ENCODE assay signal across 8 cellular contexts in the genomic region with DNA sequence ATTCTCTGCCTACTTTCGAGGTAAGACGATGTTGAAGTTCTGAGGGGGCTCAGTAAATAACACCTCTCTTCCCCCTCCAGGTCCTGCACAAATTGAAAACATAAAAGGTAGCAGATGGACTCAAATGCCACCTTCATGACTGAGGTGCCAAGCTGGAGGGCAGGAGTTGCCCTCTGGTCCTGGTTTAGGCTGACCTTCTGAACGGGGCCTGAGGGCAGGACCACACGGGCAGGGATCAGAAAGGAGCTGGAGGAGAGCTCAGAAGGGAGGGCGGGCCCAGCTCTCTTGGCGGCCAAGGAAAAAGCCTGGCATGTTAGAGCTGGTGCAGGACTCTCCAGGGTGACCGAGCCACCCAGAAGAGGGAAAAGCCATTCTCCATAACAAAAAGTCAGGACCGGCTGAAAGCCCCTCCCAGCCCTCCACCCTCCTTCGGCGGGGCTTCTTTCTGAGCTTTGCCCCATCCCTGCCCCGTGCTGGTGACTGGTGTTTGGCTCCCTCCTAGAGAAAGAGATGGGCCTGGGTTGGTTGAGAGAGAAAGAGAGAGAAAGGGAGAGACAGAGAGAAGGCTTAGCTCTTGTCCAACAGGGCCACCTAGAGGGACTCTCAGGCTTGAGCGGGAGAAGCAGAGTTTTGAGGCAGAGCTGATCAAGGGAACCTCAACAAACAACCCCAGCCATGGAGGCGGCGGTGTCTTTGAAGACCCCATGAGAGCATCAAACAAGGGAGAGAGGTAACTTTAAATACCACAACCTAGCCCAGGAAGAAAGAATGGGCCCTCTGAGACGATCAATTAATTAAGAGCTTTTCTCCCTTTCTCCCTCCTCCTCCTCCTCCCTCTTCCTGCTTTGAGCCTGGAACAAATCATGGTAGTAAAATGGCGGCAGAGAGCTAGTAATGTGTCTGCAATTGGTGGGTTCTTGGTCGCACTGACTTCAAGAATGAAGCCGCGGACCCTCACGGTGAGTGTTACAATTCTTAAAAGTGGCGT. TPM values are rescaled to one million over a fixed set of nuclear protein-coding genes. Genes with fewer than 3 reads are reported as not detected.
DNase-seq lines count a peak whose midpoint lies in the region; ATAC-seq, FAIRE-seq and TF ChIP-seq lines count a peak whose summit lies in the region.

No MANE protein-coding gene starts in this region.

- TF ChIP-seq CTCF in D721Med (IDR thresholded peaks at IDR 0.05; ENCODE audit: insufficient read depth, missing control alignments) (peak; percentile 73), OCI-LY7 (conservative IDR thresholded peaks at IDR 0.05; ENCODE audit: low read length) (peak; percentile 74), brain (conservative IDR thresholded peaks at IDR 0.05) (peak; percentile 18 to 47), uterus (IDR thresholded peaks at IDR 0.05) (no peak)

- H3K4me1 ChIP-seq in GM23248 (ENCODE audit: insufficient read depth) (no peaks in the 10 kb centered on the region), OCI-LY7 (ENCODE audit: insufficient read depth, low read length, poor library complexity, severe bottlenecking) (no peaks in the 10 kb centered on the region), aorta (ENCODE audit: control insufficient read depth in 1 of 2, insufficient read depth in 2 of 2, low read length in 2 of 2) (no peaks in the 10 kb centered on the region), uterus (no peaks in the 10 kb centered on the region)

- ATAC-seq in left lobe of liver (peak; percentile 87), aorta (ENCODE audit: low FRiP score) (no peak), GM19397 (IDR thresholded peaks at IDR 0.05; ENCODE audit: unreplicated experiment) (no peak)

- no peak overlapping the region for H3K9ac ChIP-seq in GM23248

- no peaks in the 10 kb centered on the region for H3K36me3 Mint-ChIP-seq in brain

- H3K9me2 ChIP-seq in GM23248 (ENCODE audit: insufficient read depth) = no peaks in the 10 kb centered on the region
- H3K9me2 ChIP-seq in OCI-LY7 (ENCODE audit: insufficient read depth, low read length) = no peaks in the 10 kb centered on the region

- no peaks in the 10 kb centered on the region for H3K36me3 ChIP-seq in GM23248 (ENCODE audit: low read depth)
- H3K36me3 ChIP-seq in OCI-LY7 (ENCODE audit: insufficient read depth, low read length) = no peaks in the 10 kb centered on the region
- H3K36me3 ChIP-seq in aorta (ENCODE audit: control insufficient read depth in 1 of 2, insufficient read depth in 2 of 2, low read length in 1 of 2) = no peaks in the 10 kb centered on the region
- no peaks in the 10 kb centered on the region for H3K36me3 ChIP-seq in uterus

- WGBS in GM23248 (ENCODE audit: low coverage in 1 of 2, low lambda C conversion rate in 2 of 2, missing lambda C conversion rate in 2 of 2), 2 experiments = 57 to 61% methylated on average over 21 of the region's 21 CpGs
- WGBS in aorta, 2 donors = 70 to 74% methylated on average over 21 of the region's 21 CpGs

- in situ Hi-C loops in GM23248 (cut with MboI) = no loop called here

- H3K27ac ChIP-seq in GM23248 (no peak overlapping the region), OCI-LY7 (ENCODE audit: low read depth, low read length, poor library complexity, severe bottlenecking) (no peak overlapping the region), aorta (ENCODE audit: low read depth in 1 of 2, low read length in 2 of 2) (no peak overlapping the region), uterus (no peak overlapping the region)

- DNase-seq in D721Med (ENCODE audit: insufficient read length, low spot score) (peak; percentile 22), GM23248 (peak; percentile 64), OCI-LY7 (ENCODE audit: low spot score) (peak; percentile 57), left lobe of liver (ENCODE audit: low spot score) (no peak), aorta (no peak), uterus (no peak)

- H3K79me2 ChIP-seq in GM23248 (ENCODE audit: insufficient read depth) (no peaks in the 10 kb centered on the region), OCI-LY7 (ENCODE audit: insufficient read depth, low read depth, low read length) (no peaks in the 10 kb centered on the region)

- CTCF ChIA-PET in OCI-LY7 (lab: Charles Lee; ENCODE audit: unreplicated experiment) = interaction anchor here (2.0 kb wide), 1 partner anchor 84 kb away, joined by 8 read pairs; no protein-coding TSS in a partner anchor

- no peaks in the 10 kb centered on the region for H3F3A ChIP-seq in GM23248 (ENCODE audit: insufficient read depth)

- no peak for TF ChIP-seq POLR2A in uterus (IDR thresholded peaks at IDR 0.05)

- intact Hi-C loops in OCI-LY7 (cut with micrococcal nuclease; ENCODE audit: unreplicated experiment) = loop anchor here (1.0 kb wide), 1 partner anchor 85 kb away; no protein-coding TSS in a partner anchor
- intact Hi-C loops in aorta (cut with DNase I) = no loop called here
- intact Hi-C loops in uterus (cut with DNase I; ENCODE audit: low total_unique reads) = no loop called here

- no peak overlapping the region for H3K4me2 ChIP-seq in GM23248 (ENCODE audit: unreplicated experiment)
- no peak overlapping the region for H3K4me2 ChIP-seq in OCI-LY7 (ENCODE audit: low read length)

- H3K27me3 Mint-ChIP-seq in brain = peaks cover 9% of the 10 kb centered on the region

- no peak overlapping the region for H3K4me3 Mint-ChIP-seq in brain

- H2AFZ ChIP-seq in GM23248 = peak overlapping the region; percentile 39; the same call in 1 of the 2 replicates
- no peak overlapping the region for H2AFZ ChIP-seq in OCI-LY7 (ENCODE audit: low read length)

- H3K27ac Mint-ChIP-seq in brain = no peak overlapping the region

- H3K4me3 ChIP-seq in GM23248 = no peak overlapping the region
- H3K4me3 ChIP-seq in OCI-LY7 (ENCODE audit: low read depth, low read length, poor library complexity, severe bottlenecking) = no peak overlapping the region
- no peak overlapping the region for H3K4me3 ChIP-seq in aorta (ENCODE audit: low read length in 2 of 2)
- H3K4me3 ChIP-seq in uterus = no peak overlapping the region

- H3K9me3 ChIP-seq in GM23248 (ENCODE audit: low read depth) (no peaks in the 10 kb centered on the region), OCI-LY7 (ENCODE audit: low read length) (no peaks in the 10 kb centered on the region), aorta (ENCODE audit: control insufficient read depth, low read length) (no peaks in the 10 kb centered on the region), uterus (no peaks in the 10 kb centered on the region)

- POLR2A ChIA-PET in OCI-LY7 (lab: Charles Lee) = interaction anchor here (0.6 to 1.1 kb wide), 5 partner anchors 13 to 251 kb away, joined by 3 to 4 read pairs (median 3); no protein-coding TSS in a partner anchor

- peaks cover 0 to 2% (median 0%) of the 10 kb centered on the region in 5 experiments for H3K9me3 Mint-ChIP-seq in brain

- no peak for FAIRE-seq in D721Med (lab: Jason Lieb, UNC)

- H3K4me1 Mint-ChIP-seq in brain = no peaks in the 10 kb centered on the region

- no TSS peak for BruUV-seq in OCI-LY7 (replicated peaks; lab: Mats Ljungman, UMichigan)

- H3K27me3 ChIP-seq in GM23248 (replicated peaks; ENCODE audit: insufficient read depth) (peaks cover 4% of the 10 kb centered on the region; the same call in 1 of the 2 replicates), aorta (ENCODE audit: control insufficient read depth in 1 of 2, insufficient read depth in 2 of 2, low read length in 1 of 2) (no peaks in the 10 kb centered on the region), uterus (no peaks in the 10 kb centered on the region)

- no peaks in the 10 kb centered on the region for H4K20me1 ChIP-seq in GM23248 (ENCODE audit: insufficient read depth)
- no peaks in the 10 kb centered on the region for H4K20me1 ChIP-seq in OCI-LY7 (ENCODE audit: insufficient read depth, low read length)

RNA-seq across cellular contexts. Expression of a gene that starts 50.8 kb away (rescaled TPM):
- 20.1 and 21.4 TPM in 2 replicates for total RNA-seq in GM23248 (2014; rRNA removed; shearing (Covaris generic))
- polyA plus RNA-seq in GM23248 (2016; fragmentation: Nextera tagmentation; extraction: Ambion mirVana) (47.8 and 50.3 TPM in 2 replicates), brain (ENCODE audit: insufficient read depth, low read depth, low replicate concordance) (20.8 TPM), aorta (10 to 100 TPM; 40.9 to 51.7 TPM)
- 22.7 and 27.1 TPM in 2 replicates for total RNA-seq in OCI-LY7 (2014; rRNA removed; shearing (Covaris generic))
- total RNA-seq in OCI-LY7 (2022) (183 and 192 TPM in 2 replicates), left lobe of liver (6.3 TPM), aorta (100 to 1,000 TPM; 107 to 118 TPM), uterus (10 to 100 TPM; 12.3 to 61.9 (median 26.3) TPM)

RNA-seq across cellular contexts. Expression of a gene that starts 60.0 kb away (rescaled TPM):
- total RNA-seq in GM23248 (2014; rRNA removed; shearing (Covaris generic)) = 3.4 and 3.8 TPM in 2 replicates
- polyA plus RNA-seq in GM23248 (2016; fragmentation: Nextera tagmentation; extraction: Ambion mirVana) (2.6 and 3.2 TPM in 2 replicates), brain (ENCODE audit: insufficient read depth, low read depth, low replicate concordance) (2.8 TPM), aorta (1 to 10 TPM in 1 of 2 donors, under 1 TPM in 1; 0.25 to 1.9 TPM)
- total RNA-seq in OCI-LY7 (2014; rRNA removed; shearing (Covaris generic)) = 0.26 and 1.9 TPM in 2 replicates
- total RNA-seq in OCI-LY7 (2022) (0.96 and 1.9 TPM in 2 replicates), left lobe of liver (9.3 TPM), aorta (10 to 100 TPM in 1 of 2 donors, 1 to 10 TPM in 1; 6.8 to 15.9 TPM), uterus (1 to 10 TPM; 2.3 to 6.6 (median 4.6) TPM)

Comparison
In these comparisons a context has a peak if more than half of its experiments do, and no peak if none do; other contexts are left out.
1. DNase-seq: peak in D721Med (single experiment), GM23248 (single experiment) and OCI-LY7 (single experiment); none in left lobe of liver (single experiment), aorta (0 of 2) and uterus (0 of 2).
2. CTCF ChIP-seq: peak in D721Med (single experiment), OCI-LY7 (single experiment) and brain (2 of 2); none in uterus (0 of 4).